17 cellular contexts compared by ENCODE assay signal in genomic region chr5:116301110-116301509, GRCh38.
A peak's percentile ranks its signal among the peaks of the same experiment; 100 is the strongest.
DNase-seq lines count a peak whose midpoint lies in the region; ATAC-seq, FAIRE-seq and TF ChIP-seq lines count a peak whose summit lies in the region.
"Had no signal": no experiment of that assay in that cellular context is flagged by ENCODE, and none has a peak within 500 bp of the region (broad histone marks: within the 10 kb centered on the region; RNA-seq: fewer than 3 reads in every experiment).

No MANE protein-coding gene starts in this region.

- no peaks in the 10 kb centered on the region for H3K79me2 ChIP-seq in HepG2 (ENCODE audit: insufficient read depth, low read length)

- no peak overlapping the region for H2AFZ ChIP-seq in HepG2 (ENCODE audit: low read length)

- no peak for TF ChIP-seq CTCF in HepG2 (CRISPR knock-in tag; IDR thresholded peaks at IDR 0.05)
- TF ChIP-seq CTCF in right lobe of liver (IDR thresholded peaks at IDR 0.05) = no peak
- TF ChIP-seq CTCF in epithelial cell of proximal tubule (conservative IDR thresholded peaks at IDR 0.05; ENCODE audit: low read depth, low read length) = peak; percentile 14

- no peak for FAIRE-seq in HepG2 (lab: Jason Lieb, UNC)
- FAIRE-seq: G401.6, GM12892, H54 had no signal

- H3K9me3 ChIP-seq in HepG2 (ENCODE audit: low read length) = no peaks in the 10 kb centered on the region
- no peaks in the 10 kb centered on the region for H3K9me3 ChIP-seq in right lobe of liver

- H3K36me3 ChIP-seq in HepG2 (replicated peaks in 1 of 2; ENCODE audit: control insufficient read depth in 1 of 2, insufficient read depth in 2 of 2, low read length in 2 of 2) (peaks cover 0 to 5% of the 10 kb centered on the region in 2 experiments; a peak in 1 of 5 replicates), right lobe of liver (peaks cover 0 to 1% (median 0%) of the 10 kb centered on the region in 4 donors)

- TF ChIP-seq EP300 in HepG2 (IDR thresholded peaks at IDR 0.05; ENCODE audit: low read depth in 2 of 2, low read length in 2 of 2) (no peak), HepG2 (CRISPR knock-in tag; IDR thresholded peaks at IDR 0.05; ENCODE audit: borderline replicate concordance) (no peak)

- no TSS peak for BruUV-seq in HepG2 (replicated peaks; lab: Mats Ljungman, UMichigan)

- H3K9ac ChIP-seq in HepG2 (ENCODE audit: insufficient read depth, low read depth, low read length) = no peak overlapping the region
- H3K9ac ChIP-seq: BLaER1 had no signal

- in situ Hi-C loops in HepG2 (cut with HindIII; ENCODE audit: extremely low pct_ligation_motif_present, low pct_unique_long_range_greater_than_20kb) = no loop called here

- no peaks in the 10 kb centered on the region for H4K20me1 ChIP-seq in HepG2 (ENCODE audit: insufficient read depth, low read length)
- H4K20me1 ChIP-seq: BLaER1 had no signal

- H3K27ac ChIP-seq in HepG2 (ENCODE audit: extremely low read length, insufficient read depth, low read length) = no peak overlapping the region
- no peak overlapping the region for H3K27ac ChIP-seq in right lobe of liver
- H3K27ac ChIP-seq: BLaER1 had no signal

- DNase-seq in HepG2 (ENCODE audit: low spot score) = no peak
- DNase-seq in right lobe of liver = no peak
- peak; percentile 57 for DNase-seq in NCI-H69 (lab: John Stamatoyannopoulos, UW)
- no peak for DNase-seq in epithelial cell of proximal tubule (ENCODE audit: low read depth)
- no peak for DNase-seq in LoVo (ENCODE audit: low spot score)
- DNase-seq: CD4-positive, CD25-positive, alpha-beta regulatory T cell; DMS153; DMS79 treated with DMSO at 0.1 percent for 48 hours; EL; IMR-90; KBM-7 had no signal

- POLR2A ChIA-PET in HepG2 (lab: Yijun Ruan, JAX) = no interaction called here

- H3K27me3 ChIP-seq in HepG2 (ENCODE audit: control insufficient read depth in 1 of 2, insufficient read depth in 2 of 2, low read length in 2 of 2) (no peaks in the 10 kb centered on the region), right lobe of liver (no peaks in the 10 kb centered on the region)
- H3K27me3 ChIP-seq: BLaER1 had no signal

- TF ChIP-seq POLR2A in HepG2 (IDR thresholded peaks at IDR 0.05; ENCODE audit: insufficient read depth in 1 of 2, low read depth in 2 of 2, low read length in 2 of 2) (no peak), right lobe of liver (IDR thresholded peaks at IDR 0.05) (no peak)

- 95% methylated on average over 1 of the region's 1 CpG for WGBS in HepG2 (ENCODE audit: low lambda C conversion rate)
- WGBS in right lobe of liver (ENCODE audit: insufficient coverage, low coverage, low lambda C conversion rate, missing lambda C conversion rate) = 93% methylated on average over 1 of the region's 1 CpG

- ATAC-seq in HepG2 (no peak), right lobe of liver (no peak), GM21526 (IDR thresholded peaks at IDR 0.05; ENCODE audit: low FRiP score, unreplicated experiment) (no peak), GM18870 (IDR thresholded peaks at IDR 0.05; ENCODE audit: unreplicated experiment) (no peak)

- H3K4me2 ChIP-seq in HepG2 (ENCODE audit: low read depth, low read length) = no peak overlapping the region
- H3K4me2 ChIP-seq: BLaER1 had no signal

- TF ChIP-seq RAD21 in HepG2 (CRISPR knock-in tag; IDR thresholded peaks at IDR 0.05) = no peak

- intact Hi-C loops in HepG2 (cut with micrococcal nuclease; ENCODE audit: unreplicated experiment) (no loop called here), right lobe of liver (cut with DNase I) (no loop called here)

- H3K4me3 ChIP-seq in HepG2 (replicated peaks in 1 of 3; ENCODE audit: insufficient read depth in 1 of 3, low read depth in 2 of 3, low read length in 3 of 3) (no peak overlapping the region), right lobe of liver (no peak overlapping the region), epithelial cell of proximal tubule (ENCODE audit: low read depth, low read length) (no peak overlapping the region)
- H3K4me3 ChIP-seq: BLaER1 had no signal

- CTCF ChIA-PET in HepG2 (lab: Yijun Ruan, JAX; ENCODE audit: low intra/inter-chr PET ratio, low total read pairs) = no interaction called here

- H3K4me1 ChIP-seq in HepG2 (ENCODE audit: insufficient read depth, low read length) (peaks cover 24% of the 10 kb centered on the region), right lobe of liver (peaks cover 0 to 48% (median 15%) of the 10 kb centered on the region in 4 donors)
- H3K4me1 ChIP-seq: BLaER1 had no signal

TF ChIP-seq in HepG2, 621 proteins besides CTCF, POLR2A, EP300 and RAD21:
- 0 out of 2 replicates have a peak, but pooled peaks have one; percentile 3 for TF ChIP-seq STAG1 (CRISPR knock-in tag; IDR thresholded peaks at IDR 0.05)
- TF ChIP-seq ZNF850 (CRISPR knock-in tag; conservative IDR thresholded peaks at IDR 0.05) = no peak
